In the genomic region with DNA sequence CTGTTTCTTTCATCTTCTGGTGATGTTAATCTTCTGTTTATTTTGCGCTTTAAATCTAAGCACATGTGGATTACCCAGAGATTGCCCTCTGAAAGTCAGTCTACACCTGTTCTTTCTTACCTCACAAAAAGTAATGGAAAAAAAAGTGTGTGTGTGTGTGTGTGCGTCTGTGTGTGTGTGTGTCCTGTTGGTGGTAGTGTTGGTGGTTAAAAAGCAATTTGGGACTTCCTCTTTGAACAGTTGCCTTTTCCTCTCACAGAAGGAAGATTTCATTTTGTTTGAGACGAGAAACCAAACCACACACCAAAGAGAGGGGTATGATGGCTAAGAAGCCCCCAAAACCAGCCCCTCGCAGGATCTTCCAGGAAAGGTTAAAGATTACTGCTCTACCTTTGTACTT, we compare ENCODE assay signal across 9 cellular contexts. TPM values are rescaled to one million over a fixed set of nuclear protein-coding genes. Genes with fewer than 3 reads are reported as not detected.
A peak's percentile ranks its signal among the peaks of the same experiment; 100 is the strongest.
DNase-seq lines count a peak whose midpoint lies in the region; ATAC-seq and TF ChIP-seq lines count a peak whose summit lies in the region.
"Had no signal": no experiment of that assay in that cellular context is flagged by ENCODE, and none has a peak within 500 bp of the region (broad histone marks: within the 10 kb centered on the region; RNA-seq: fewer than 3 reads in every experiment).

A gene with protein sequence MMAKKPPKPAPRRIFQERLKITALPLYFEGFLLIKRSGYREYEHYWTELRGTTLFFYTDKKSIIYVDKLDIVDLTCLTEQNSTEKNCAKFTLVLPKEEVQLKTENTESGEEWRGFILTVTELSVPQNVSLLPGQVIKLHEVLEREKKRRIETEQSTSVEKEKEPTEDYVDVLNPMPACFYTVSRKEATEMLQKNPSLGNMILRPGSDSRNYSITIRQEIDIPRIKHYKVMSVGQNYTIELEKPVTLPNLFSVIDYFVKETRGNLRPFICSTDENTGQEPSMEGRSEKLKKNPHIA (plus strand): TSS at position 235 of the 400 bp plus-strand sequence. CDS start 83 bp downstream, at position 318.

- H3K4me1 ChIP-seq in MM.1S (ENCODE audit: low read length) (peaks cover 47% of the 10 kb centered on the region), SK-N-SH (ENCODE audit: control insufficient read depth in 1 of 2, insufficient read depth in 2 of 2, low read depth in 1 of 2, low read length in 1 of 2) (no peaks in the 10 kb centered on the region), neuronal stem cell (ENCODE audit: control insufficient read depth in 2 of 2, insufficient read depth in 1 of 2, low read depth in 1 of 2, low read length in 2 of 2) (no peaks in the 10 kb centered on the region)
- H3K4me1 ChIP-seq: parathyroid adenoma had no signal

- no peak for TF ChIP-seq EP300 in SK-N-SH (IDR thresholded peaks at IDR 0.05; ENCODE audit: borderline replicate concordance in 1 of 2, low read depth in 1 of 2, low read length in 1 of 2)

- 65% methylated on average over 4 of the region's 4 CpGs for WGBS in SK-N-SH (ENCODE audit: low lambda C conversion rate)
- WGBS in neuronal stem cell (ENCODE audit: extremely low coverage in 2 of 2, insufficient read length in 2 of 2, insufficient replicate concordance in 1 of 2), 2 donors = no CpG with 5 or more reads among the region's 4 CpGs

- no peaks in the 10 kb centered on the region for H3K79me1 ChIP-seq in neuronal stem cell (ENCODE audit: low read depth, low read length)

- no peak within 1 kb of the TSS for H4K91ac ChIP-seq in neuronal stem cell (ENCODE audit: low read depth, low read length, poor library complexity)

- peak within 1 kb of the TSS; percentile 27; the same call in 1 of the 2 replicates for H2AFZ ChIP-seq in MM.1S (ENCODE audit: low read length)
- H2AFZ ChIP-seq in SK-N-SH (ENCODE audit: low read depth) = no peak within 1 kb of the TSS
- no peak within 1 kb of the TSS for H2AFZ ChIP-seq in neuronal stem cell (ENCODE audit: low read length)
- H2AFZ ChIP-seq: parathyroid adenoma had no signal

- peak within 1 kb of the TSS; percentile 75 for H3K27ac Mint-ChIP-seq in endothelial cell (ENCODE audit: unreplicated experiment)

- no peak within 1 kb of the TSS for H3K23ac ChIP-seq in neuronal stem cell (ENCODE audit: low read depth, low read length, poor library complexity)

- peak within 1 kb of the TSS; percentile 51 for H3K4me2 ChIP-seq in MM.1S (ENCODE audit: low read depth, low read length)
- H3K4me2 ChIP-seq in SK-N-SH = no peak within 1 kb of the TSS
- H3K4me2 ChIP-seq in neuronal stem cell (ENCODE audit: insufficient read depth, low read length, poor library complexity, severe bottlenecking) = no peak within 1 kb of the TSS

- DNase-seq in MM.1S = peak; percentile 89
- DNase-seq in endothelial cell (ENCODE audit: low spot score) = no peak
- DNase-seq in NCI-H1048 (lab: John Stamatoyannopoulos, UW) = no peak
- no peak for DNase-seq in SK-N-SH
- no peak for DNase-seq in neuronal stem cell (ENCODE audit: low spot score)
- DNase-seq in activated CD4-positive, CD25-positive, alpha-beta regulatory T cell treated with anti-CD3 and anti-CD28 coated beads, Interleukin-2, amount 50 U/mL, for 72 hours = no peak

- peak; percentile 62 for ATAC-seq in GM18505 (IDR thresholded peaks at IDR 0.05; ENCODE audit: unreplicated experiment)
- ATAC-seq in GM21515 (IDR thresholded peaks at IDR 0.05; ENCODE audit: unreplicated experiment) = peak; percentile 63

- H3K9me2 ChIP-seq in MM.1S (replicated peaks; ENCODE audit: insufficient read depth, low read length) = no peaks in the 10 kb centered on the region
- H3K9me2 ChIP-seq in SK-N-SH = no peaks in the 10 kb centered on the region

- H3K27me3 Mint-ChIP-seq in endothelial cell (ENCODE audit: unreplicated experiment) = no peaks in the 10 kb centered on the region

- no peaks in the 10 kb centered on the region for H3K9me3 ChIP-seq in MM.1S (replicated peaks; ENCODE audit: insufficient read depth, low read length)
- H3K9me3 ChIP-seq in SK-N-SH = no peaks in the 10 kb centered on the region
- no peaks in the 10 kb centered on the region for H3K9me3 ChIP-seq in neuronal stem cell (replicated peaks in 1 of 2; ENCODE audit: control insufficient read depth in 2 of 2, insufficient read depth in 1 of 2, low read depth in 1 of 2, low read length in 2 of 2)

- no peak within 1 kb of the TSS for H3K14ac ChIP-seq in neuronal stem cell (ENCODE audit: low read length)

- H3K27me3 ChIP-seq in MM.1S (replicated peaks; ENCODE audit: insufficient read depth, low read length) (no peaks in the 10 kb centered on the region), SK-N-SH (ENCODE audit: insufficient read depth) (no peaks in the 10 kb centered on the region), neuronal stem cell (ENCODE audit: control insufficient read depth in 3 of 3, insufficient read depth in 3 of 3, low read depth in 1 of 3, low read length in 3 of 3) (no peaks in the 10 kb centered on the region)

- H2BK120ac ChIP-seq in neuronal stem cell (ENCODE audit: low read depth, low read length) = no peak within 1 kb of the TSS

- H4K8ac ChIP-seq in neuronal stem cell (ENCODE audit: low read depth, low read length) = no peak within 1 kb of the TSS

- peaks cover 6% of the 10 kb centered on the region for H3K4me1 Mint-ChIP-seq in endothelial cell (ENCODE audit: unreplicated experiment)

- H3K18ac ChIP-seq in neuronal stem cell (ENCODE audit: low read length) = no peak within 1 kb of the TSS

- no peaks in the 10 kb centered on the region; the same call in 1 of the 2 replicates for H3F3A ChIP-seq in MM.1S (ENCODE audit: insufficient read depth, low read length)
- no peaks in the 10 kb centered on the region for H3F3A ChIP-seq in SK-N-SH (replicated peaks; ENCODE audit: insufficient read depth)

- TF ChIP-seq POLR2A in GM18505 (IDR thresholded peaks at IDR 0.05; ENCODE audit: borderline replicate concordance, extremely low read depth, insufficient read depth, insufficient read length) = peak; percentile 47

- H3K79me2 ChIP-seq in MM.1S (ENCODE audit: low read length) (no peaks in the 10 kb centered on the region; the same call in 1 of the 2 replicates), SK-N-SH (ENCODE audit: insufficient read depth) (no peaks in the 10 kb centered on the region)
- H3K79me2 ChIP-seq: parathyroid adenoma had no signal

- no peaks in the 10 kb centered on the region for H4K20me1 ChIP-seq in MM.1S (ENCODE audit: insufficient read depth, low read length)
- H4K20me1 ChIP-seq in SK-N-SH (ENCODE audit: insufficient read depth) = no peaks in the 10 kb centered on the region

- peak within 1 kb of the TSS; percentile 38; the same call in 1 of the 2 replicates for H3K9ac ChIP-seq in MM.1S (ENCODE audit: low read length)
- no peak within 1 kb of the TSS for H3K9ac ChIP-seq in SK-N-SH
- H3K9ac ChIP-seq in neuronal stem cell (ENCODE audit: low read depth, low read length, poor library complexity) = no peak within 1 kb of the TSS
- H3K9ac ChIP-seq: parathyroid adenoma had no signal

- no peaks in the 10 kb centered on the region for H3K9me3 Mint-ChIP-seq in endothelial cell (ENCODE audit: unreplicated experiment)

- CTCF ChIA-PET in SK-N-SH (lab: Yijun Ruan, JAX) = no interaction called here

- no peak within 1 kb of the TSS for H2BK5ac ChIP-seq in neuronal stem cell (ENCODE audit: low read length)

- H2AK5ac ChIP-seq in neuronal stem cell (ENCODE audit: low read depth, low read length) = no peak within 1 kb of the TSS

- no peaks in the 10 kb centered on the region for H3K36me3 ChIP-seq in MM.1S (replicated peaks; ENCODE audit: insufficient read depth, low read length)
- H3K36me3 ChIP-seq in SK-N-SH (replicated peaks in 1 of 2; ENCODE audit: control insufficient read depth in 1 of 2, insufficient read depth in 2 of 2, low read length in 1 of 2) = no peaks in the 10 kb centered on the region
- no peaks in the 10 kb centered on the region for H3K36me3 ChIP-seq in neuronal stem cell (replicated peaks in 1 of 2; ENCODE audit: control insufficient read depth in 2 of 2, insufficient read depth in 2 of 2, low read length in 2 of 2)

- H3K4me3 ChIP-seq in MM.1S (ENCODE audit: low read length) (peak within 1 kb of the TSS; percentile 28), SK-N-SH (ENCODE audit: low read depth in 2 of 2, low read length in 1 of 2) (no peak within 1 kb of the TSS), neuronal stem cell (ENCODE audit: low read length in 2 of 2) (no peak within 1 kb of the TSS)

- TF ChIP-seq RAD21 in SK-N-SH (IDR thresholded peaks at IDR 0.05; ENCODE audit: low read length) = no peak

- POLR2A ChIA-PET in SK-N-SH (lab: Yijun Ruan, JAX) = no interaction called here

- H3K27ac ChIP-seq in MM.1S (ENCODE audit: low read length) (peak within 1 kb of the TSS; percentile 28; the same call in 1 of the 2 replicates), SK-N-SH (ENCODE audit: low read depth in 2 of 2, low read length in 1 of 2) (no peak within 1 kb of the TSS), neuronal stem cell (replicated peaks; ENCODE audit: low read length) (no peak within 1 kb of the TSS)
- H3K27ac ChIP-seq: parathyroid adenoma had no signal

- H3K4ac ChIP-seq in neuronal stem cell (ENCODE audit: low read length) = no peak within 1 kb of the TSS

- TF ChIP-seq CTCF in MM.1S (IDR thresholded peaks at IDR 0.05; ENCODE audit: low read length) (0 out of 2 replicates have a peak, but pooled peaks have one; percentile 7), endothelial cell (IDR thresholded peaks at IDR 0.05; ENCODE audit: unreplicated experiment) (no peak), SK-N-SH (IDR thresholded peaks at IDR 0.05) (no peak)

- H2BK12ac ChIP-seq in neuronal stem cell (ENCODE audit: low read length) = no peak within 1 kb of the TSS

- H2BK15ac ChIP-seq in neuronal stem cell (ENCODE audit: low read length) = no peak within 1 kb of the TSS

- H3K4me3 Mint-ChIP-seq in endothelial cell (ENCODE audit: unreplicated experiment) = peak within 1 kb of the TSS; percentile 79

- no peaks in the 10 kb centered on the region for H3K36me3 Mint-ChIP-seq in endothelial cell (ENCODE audit: low read depth, unreplicated experiment)

TF ChIP-seq in SK-N-SH, 30 proteins besides CTCF, POLR2A, EP300 and RAD21 (continues in another document):
- no peak for TF ChIP-seq JUND (IDR thresholded peaks at IDR 0.05)
- TF ChIP-seq SMC3 (IDR thresholded peaks at IDR 0.05; ENCODE audit: low read depth, low read length) = no peak
- TF ChIP-seq MAX (IDR thresholded peaks at IDR 0.05; ENCODE audit: low read depth) = no peak
- no peak for TF ChIP-seq FOXJ3 (CRISPR knock-in tag; IDR thresholded peaks at IDR 0.05)

RNA-seq across cellular contexts. Expression of the gene that starts here (rescaled TPM):
- 3.5 TPM for total RNA-seq in endothelial cell (ENCODE audit: unreplicated experiment)
- not detected in 2 replicates for polyA plus RNA-seq in SK-N-SH (2012; rRNA removed)
- polyA plus RNA-seq in SK-N-SH (2012; cell fraction: cytosol; rRNA removed) = not detected in 2 replicates
- polyA plus RNA-seq in SK-N-SH (2012; cell fraction: nucleus; rRNA removed) = not detected in 2 replicates
- not detected for polyA plus RNA-seq in neuronal stem cell (2013, experiment 1 of 2)
- not detected for polyA plus RNA-seq in neuronal stem cell (2013, experiment 2 of 2)
